In the genomic region with DNA sequence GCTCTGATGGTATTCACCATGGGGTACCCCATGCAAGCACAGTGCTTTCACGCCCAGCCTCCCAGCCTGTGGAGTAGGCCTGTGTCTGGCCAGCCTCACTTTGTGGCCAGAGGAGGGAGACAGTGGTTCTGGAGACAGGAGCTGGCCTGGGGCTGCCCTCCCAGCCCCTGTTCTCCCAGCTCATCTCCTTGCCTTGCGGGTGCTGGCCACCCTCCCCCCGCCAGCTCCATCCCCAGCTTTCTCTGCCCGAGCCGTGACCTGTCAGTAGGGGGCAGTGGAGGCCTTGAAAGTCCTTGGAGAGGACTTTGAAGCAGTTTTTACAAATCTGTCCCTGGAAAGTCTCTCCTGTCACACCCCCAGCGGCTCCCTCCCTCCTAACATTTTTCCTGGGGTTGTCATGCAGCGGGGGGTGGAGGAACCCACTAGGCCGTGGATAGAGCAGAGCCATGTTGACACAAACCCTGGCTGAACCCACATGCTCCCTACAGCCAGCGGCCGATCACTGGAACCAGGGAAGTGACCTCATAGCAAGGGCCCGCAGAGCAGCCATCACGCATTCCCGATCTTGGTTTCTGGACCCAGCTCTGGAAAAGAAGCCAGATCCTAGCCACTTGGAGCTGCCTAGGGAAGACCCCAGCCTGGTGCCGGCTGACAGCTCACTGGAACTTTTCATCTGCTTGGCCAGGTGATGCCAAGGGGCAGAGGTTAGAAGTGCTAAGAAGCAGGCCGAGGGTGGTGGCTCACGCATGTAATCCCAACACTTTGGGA, we compare ENCODE assay signal across 8 cellular contexts.
A peak's percentile ranks its signal among the peaks of the same experiment; 100 is the strongest.
DNase-seq lines count a peak whose midpoint lies in the region; ATAC-seq, FAIRE-seq and TF ChIP-seq lines count a peak whose summit lies in the region.

No MANE protein-coding gene starts in this region.

- peaks cover 87% of the 10 kb centered on the region; the same call in 1 of the 2 replicates for H3K79me2 ChIP-seq in HCT116 (ENCODE audit: insufficient read depth, low read length)

- H3K9me2 ChIP-seq in HCT116 (ENCODE audit: insufficient read depth), result no peaks in the 10 kb centered on the region

- no peaks in the 10 kb centered on the region; a peak in 1 of 4 replicates for H3K36me3 ChIP-seq in HCT116 (ENCODE audit: control insufficient read depth in 1 of 2, insufficient read depth in 2 of 2, low read length in 2 of 2)
- peaks cover 36% of the 10 kb centered on the region for H3K36me3 ChIP-seq in SJSA1
- no peaks in the 10 kb centered on the region for H3K36me3 ChIP-seq in pancreas
- no peaks in the 10 kb centered on the region for H3K36me3 ChIP-seq in tibial nerve

- ATAC-seq in HCT116, result peak; percentile 80
- peak; percentile 65 to 81 (median 70) for ATAC-seq in pancreas
- no peak for ATAC-seq in HG03039 (IDR thresholded peaks at IDR 0.05; ENCODE audit: unreplicated experiment)

- peak; percentile 71 for DNase-seq in CD14-positive monocyte (ENCODE audit: low spot score)
- DNase-seq in HCT116 (ENCODE audit: low read depth, low spot score), result peak; percentile 48
- peak; percentile 100 for DNase-seq in SJSA1 (ENCODE audit: low read depth in 1 of 2, low spot score in 2 of 2)
- peak; percentile 54 for DNase-seq in glomerular endothelial cell (ENCODE audit: extremely low read depth, low read depth, low spot score)
- DNase-seq in pancreas, result peak; percentile 74 to 84 (median 80)
- DNase-seq in tibial nerve (ENCODE audit: low spot score in 2 of 2), result peak; percentile 90 to 95

- H3K4me3 Mint-ChIP-seq in CD14-positive monocyte, result peak overlapping the region; percentile 56 to 84
- H3K4me3 Mint-ChIP-seq in activated naive CD4-positive, alpha-beta T cell treated with anti-CD3 and anti-CD28 coated beads, Interleukin-2, amount 50 U/mL, for 24 hours, result no peak overlapping the region

- peak; percentile 31 to 91 for TF ChIP-seq EP300 in tibial nerve (IDR thresholded peaks at IDR 0.05)

- no peaks in the 10 kb centered on the region for H3K27me3 ChIP-seq in HCT116 (ENCODE audit: insufficient read depth, low read length)
- no peaks in the 10 kb centered on the region for H3K27me3 ChIP-seq in SJSA1 (replicated peaks)
- no peaks in the 10 kb centered on the region for H3K27me3 ChIP-seq in pancreas
- no peaks in the 10 kb centered on the region for H3K27me3 ChIP-seq in tibial nerve

- H3K4me1 Mint-ChIP-seq in CD14-positive monocyte, result peaks cover 84% of the 10 kb centered on the region
- H3K4me1 Mint-ChIP-seq in activated naive CD4-positive, alpha-beta T cell treated with anti-CD3 and anti-CD28 coated beads, Interleukin-2, amount 50 U/mL, for 24 hours, result peaks cover 84% of the 10 kb centered on the region

- TF ChIP-seq RAD21 in HCT116 (IDR thresholded peaks at IDR 0.05; ENCODE audit: low read depth), result peak; percentile 79

- RAD21 ChIA-PET in HCT116 (lab: Charles Lee; ENCODE audit: low non-redundant PET in 1 of 2, low total read pairs in 2 of 2, uncharacterized antibody in 2 of 2, unreplicated experiment in 2 of 2), result interaction anchor here (0.5 to 1.7 kb wide), 4 partner anchors 64 to 139 kb away, joined by 3 to 8 read pairs (median 6); no protein-coding TSS in a partner anchor

- H3K4me3 ChIP-seq in HCT116 (replicated peaks in 1 of 2; ENCODE audit: low read depth in 1 of 2, low read length in 2 of 2), result no peak overlapping the region
- no peak overlapping the region for H3K4me3 ChIP-seq in SJSA1
- H3K4me3 ChIP-seq in pancreas, result no peak overlapping the region
- H3K4me3 ChIP-seq in tibial nerve, result no peak overlapping the region

- CTCF ChIA-PET in HCT116 (lab: Charles Lee), result interaction anchor here (0.7 to 3.6 kb wide), 25 partner anchors 9 to 589 kb away, joined by 3 to 22 read pairs (median 4); no protein-coding TSS in a partner anchor

- H4K20me1 ChIP-seq in HCT116 (ENCODE audit: insufficient read depth), result no peaks in the 10 kb centered on the region

- H3K36me3 Mint-ChIP-seq in CD14-positive monocyte, result peaks cover 17 to 36% of the 10 kb centered on the region in 2 donors
- no peaks in the 10 kb centered on the region for H3K36me3 Mint-ChIP-seq in activated naive CD4-positive, alpha-beta T cell treated with anti-CD3 and anti-CD28 coated beads, Interleukin-2, amount 50 U/mL, for 24 hours

- H3K4me2 ChIP-seq in HCT116 (ENCODE audit: low read length), result no peak overlapping the region

- no peak overlapping the region for H3K9ac ChIP-seq in HCT116 (ENCODE audit: low read length)

- POLR2A ChIA-PET in HCT116 (lab: Charles Lee), result no interaction called here

- BruUV-seq in HCT116 (replicated peaks; lab: Mats Ljungman, UMichigan), result no TSS peak

- H3K27ac ChIP-seq in HCT116 (ENCODE audit: low read depth, low read length), result no peak overlapping the region
- H3K27ac ChIP-seq in SJSA1, result peak overlapping the region; percentile 95
- peak overlapping the region; percentile 42 to 73 (median 58) for H3K27ac ChIP-seq in pancreas
- H3K27ac ChIP-seq in tibial nerve, result peak overlapping the region; percentile 49 to 97 (median 78)

- peaks cover 0 to 43% of the 10 kb centered on the region in 2 experiments; a peak in 2 of 4 replicates for H3K4me1 ChIP-seq in HCT116 (ENCODE audit: control insufficient read depth in 1 of 2, insufficient read depth in 2 of 2, low read length in 2 of 2)
- peaks cover 82% of the 10 kb centered on the region for H3K4me1 ChIP-seq in SJSA1 (replicated peaks)
- H3K4me1 ChIP-seq in pancreas, result peaks cover 0 to 29% (median 4%) of the 10 kb centered on the region in 3 donors
- peaks cover 10 to 99% (median 93%) of the 10 kb centered on the region in 4 donors for H3K4me1 ChIP-seq in tibial nerve

- peak; percentile 96 for TF ChIP-seq CTCF in CD14-positive monocyte (IDR thresholded peaks at IDR 0.05)
- TF ChIP-seq CTCF in HCT116 (IDR thresholded peaks at IDR 0.05 in 2 of 3, conservative IDR thresholded peaks at IDR 0.05 in 1 of 3; ENCODE audit: borderline replicate concordance in 1 of 3, insufficient read depth in 1 of 3, low read depth in 2 of 3, low read length in 2 of 3), result peak; percentile 69 to 94 (median 92); a peak in 5 of 6 replicates
- TF ChIP-seq CTCF in pancreas (IDR thresholded peaks at IDR 0.05), result peak; percentile 35 to 67 (median 49)
- peak; percentile 76 to 93 (median 79) for TF ChIP-seq CTCF in tibial nerve (IDR thresholded peaks at IDR 0.05)

- peak; percentile 65 for FAIRE-seq in pancreas (lab: Jason Lieb, UNC)

- intact Hi-C loops in CD14-positive monocyte (cut with micrococcal nuclease), result loop anchor here (1.0 to 5.0 kb wide), 5 partner anchors 32 to 99 kb away; no protein-coding TSS in a partner anchor
- intact Hi-C loops in HCT116 (cut with micrococcal nuclease), result loop anchor here (2.0 kb wide), 2 partner anchors 65 to 99 kb away; no protein-coding TSS in a partner anchor
- intact Hi-C loops in pancreas (cut with DNase I), result loop anchor here in 1 of 3 donors (5.0 kb wide), 2 partner anchors 62 to 98 kb away; no protein-coding TSS in a partner anchor

- WGBS in pancreas, 2 donors, result 51 to 58% methylated on average over 15 to 16 of the region's 16 CpGs
- WGBS in tibial nerve, 2 donors, result 13 to 19% methylated on average over 12 to 15 of the region's 16 CpGs

- peak overlapping the region in 6 of 7 donors; percentile 75 to 93 (median 84) for H3K27ac Mint-ChIP-seq in CD14-positive monocyte
- H3K27ac Mint-ChIP-seq in activated naive CD4-positive, alpha-beta T cell treated with anti-CD3 and anti-CD28 coated beads, Interleukin-2, amount 50 U/mL, for 24 hours, result peak overlapping the region; percentile 65

- no peaks in the 10 kb centered on the region for H3K9me3 Mint-ChIP-seq in CD14-positive monocyte
- no peaks in the 10 kb centered on the region for H3K9me3 Mint-ChIP-seq in activated naive CD4-positive, alpha-beta T cell treated with anti-CD3 and anti-CD28 coated beads, Interleukin-2, amount 50 U/mL, for 24 hours

- TF ChIP-seq POLR2A in HCT116 (IDR thresholded peaks at IDR 0.05; ENCODE audit: borderline replicate concordance, extremely low read depth, insufficient read depth, insufficient read length) (no peak), tibial nerve (IDR thresholded peaks at IDR 0.05) (no peak)

- peaks cover 0 to 3% (median 0%) of the 10 kb centered on the region in 3 donors for H3K27me3 Mint-ChIP-seq in CD14-positive monocyte (ENCODE audit: low read depth in 3 of 3)
- H3K27me3 Mint-ChIP-seq in activated naive CD4-positive, alpha-beta T cell treated with anti-CD3 and anti-CD28 coated beads, Interleukin-2, amount 50 U/mL, for 24 hours, result no peaks in the 10 kb centered on the region

- H2AFZ ChIP-seq in HCT116 (ENCODE audit: low read depth, low read length, poor library complexity, severe bottlenecking), result no peak overlapping the region

- no peaks in the 10 kb centered on the region for H3K9me3 ChIP-seq in HCT116 (ENCODE audit: control insufficient read depth in 1 of 2, insufficient read depth in 1 of 2, low read depth in 1 of 2, low read length in 2 of 2)
- H3K9me3 ChIP-seq in SJSA1 (replicated peaks), result no peaks in the 10 kb centered on the region
- no peaks in the 10 kb centered on the region for H3K9me3 ChIP-seq in pancreas
- H3K9me3 ChIP-seq in tibial nerve, result no peaks in the 10 kb centered on the region

TF ChIP-seq in HCT116, 20 proteins besides CTCF, POLR2A, EP300 and RAD21 (continues in another document):
- no peak for TF ChIP-seq CBX3 (IDR thresholded peaks at IDR 0.05; ENCODE audit: low read depth)
- TF ChIP-seq, protein P1, sequence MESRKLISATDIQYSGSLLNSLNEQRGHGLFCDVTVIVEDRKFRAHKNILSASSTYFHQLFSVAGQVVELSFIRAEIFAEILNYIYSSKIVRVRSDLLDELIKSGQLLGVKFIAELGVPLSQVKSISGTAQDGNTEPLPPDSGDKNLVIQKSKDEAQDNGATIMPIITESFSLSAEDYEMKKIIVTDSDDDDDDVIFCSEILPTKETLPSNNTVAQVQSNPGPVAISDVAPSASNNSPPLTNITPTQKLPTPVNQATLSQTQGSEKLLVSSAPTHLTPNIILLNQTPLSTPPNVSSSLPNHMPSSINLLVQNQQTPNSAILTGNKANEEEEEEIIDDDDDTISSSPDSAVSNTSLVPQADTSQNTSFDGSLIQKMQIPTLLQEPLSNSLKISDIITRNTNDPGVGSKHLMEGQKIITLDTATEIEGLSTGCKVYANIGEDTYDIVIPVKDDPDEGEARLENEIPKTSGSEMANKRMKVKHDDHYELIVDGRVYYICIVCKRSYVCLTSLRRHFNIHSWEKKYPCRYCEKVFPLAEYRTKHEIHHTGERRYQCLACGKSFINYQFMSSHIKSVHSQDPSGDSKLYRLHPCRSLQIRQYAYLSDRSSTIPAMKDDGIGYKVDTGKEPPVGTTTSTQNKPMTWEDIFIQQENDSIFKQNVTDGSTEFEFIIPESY (IDR thresholded peaks at IDR 0.05; ENCODE audit: extremely low read depth, insufficient replicate concordance, low read length), result no peak
- TF ChIP-seq EZH2 (IDR thresholded peaks at IDR 0.05), result no peak
- TF ChIP-seq POLR2AphosphoS5 (IDR thresholded peaks at IDR 0.05; ENCODE audit: low read depth, low read length), result no peak
- TF ChIP-seq, protein P2, sequence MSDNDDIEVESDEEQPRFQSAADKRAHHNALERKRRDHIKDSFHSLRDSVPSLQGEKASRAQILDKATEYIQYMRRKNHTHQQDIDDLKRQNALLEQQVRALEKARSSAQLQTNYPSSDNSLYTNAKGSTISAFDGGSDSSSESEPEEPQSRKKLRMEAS (IDR thresholded peaks at IDR 0.05), result no peak
- TF ChIP-seq ZNF274 (IDR thresholded peaks at IDR 0.05; ENCODE audit: low read depth, low read length), result no peak
- no peak for TF ChIP-seq ZFX (IDR thresholded peaks at IDR 0.05)
- TF ChIP-seq EGR1 (IDR thresholded peaks at IDR 0.05; ENCODE audit: low read depth), result no peak
- no peak for TF ChIP-seq ELF1 (IDR thresholded peaks at IDR 0.05; ENCODE audit: borderline replicate concordance, low read depth)

Comparison
In these comparisons a context has a peak if more than half of its experiments do, and no peak if none do; other contexts are left out.
1. DNase-seq: peak in every context shown above with its lines; median percentile 100 in SJSA1; 92 in tibial nerve; 80 in pancreas; 71 in CD14-positive monocyte; 54 in glomerular endothelial cell; 48 in HCT116.